Comparison of ENCODE assay signal across 25 cellular contexts in genomic region chr6:149477544-149477943, GRCh38. TPM values are rescaled to one million over a fixed set of nuclear protein-coding genes. Genes with fewer than 3 reads are reported as not detected.
A peak's percentile ranks its signal among the peaks of the same experiment; 100 is the strongest.
DNase-seq lines count a peak whose midpoint lies in the region; ATAC-seq and TF ChIP-seq lines count a peak whose summit lies in the region.
"Had no signal": no experiment of that assay in that cellular context is flagged by ENCODE, and none has a peak within 500 bp of the region (broad histone marks: within the 10 kb centered on the region; RNA-seq: fewer than 3 reads in every experiment).

No MANE protein-coding gene starts in this region.

- H3K4me3 Mint-ChIP-seq in activated CD4-positive, alpha-beta T cell treated with anti-CD3 and anti-CD28 coated beads, Interleukin-2, amount 10 ng/mL, durations not matched to agents 24 days and 14 days: peak overlapping the region; percentile 6
- H3K4me3 Mint-ChIP-seq in activated B cell treated with CpG ODN at 0.5 μM for 24 hours (peak overlapping the region; percentile 60), naive B cell (peak overlapping the region; percentile 12 to 79 (median 40))

- no peak overlapping the region for H3K4me3 ChIP-seq in GM12865 (ENCODE audit: low read depth, low read length)
- H3K4me3 ChIP-seq: lower lobe of right lung had no signal

- ATAC-seq in activated B cell treated with CpG ODN at 0.5 μM for 24 hours (ENCODE audit: low read depth) (no peak), naive B cell (ENCODE audit: low read depth in 2 of 2) (no peak), GM19397 (IDR thresholded peaks at IDR 0.05; ENCODE audit: unreplicated experiment) (no peak)
- ATAC-seq: lower lobe of right lung, PC-3, Right ventricle myocardium inferior, sciatic nerve had no signal

- TF ChIP-seq CTCF in GM12865 (IDR thresholded peaks at IDR 0.05; ENCODE audit: insufficient read depth, low read depth, low read length, missing control alignments) (no peak), activated B cell treated with CpG ODN at 0.5 μM for 24 hours (IDR thresholded peaks at IDR 0.05) (no peak)

- H3K27ac Mint-ChIP-seq in activated CD4-positive, alpha-beta T cell treated with anti-CD3 and anti-CD28 coated beads, Interleukin-2, amount 10 ng/mL, durations not matched to agents 24 days and 14 days: peak overlapping the region; percentile 79
- H3K27ac Mint-ChIP-seq in activated B cell treated with CpG ODN at 0.5 μM for 24 hours (peak overlapping the region; percentile 85), naive B cell (peak overlapping the region; percentile 83 to 99 (median 96))

- H3K27me3 Mint-ChIP-seq in activated CD4-positive, alpha-beta T cell treated with anti-CD3 and anti-CD28 coated beads, Interleukin-2, amount 10 ng/mL, durations not matched to agents 24 days and 14 days: no peaks in the 10 kb centered on the region
- H3K27me3 Mint-ChIP-seq in activated B cell treated with CpG ODN at 0.5 μM for 24 hours (no peaks in the 10 kb centered on the region), naive B cell (no peaks in the 10 kb centered on the region)

- CTCF ChIA-PET in activated B cell treated with CpG ODN at 0.5 μM for 24 hours (lab: Charles Lee): no interaction called here

- peaks cover 59% of the 10 kb centered on the region for H3K4me1 Mint-ChIP-seq in activated CD4-positive, alpha-beta T cell treated with anti-CD3 and anti-CD28 coated beads, Interleukin-2, amount 10 ng/mL, durations not matched to agents 24 days and 14 days
- H3K4me1 Mint-ChIP-seq in activated B cell treated with CpG ODN at 0.5 μM for 24 hours (peaks cover 96% of the 10 kb centered on the region), naive B cell (peaks cover 73 to 96% (median 91%) of the 10 kb centered on the region in 3 donors)

- intact Hi-C loops in activated CD4-positive, alpha-beta T cell treated with anti-CD3 and anti-CD28 coated beads, Interleukin-2, amount 10 ng/mL, durations not matched to agents 24 days and 14 days (cut with micrococcal nuclease): no loop called here
- intact Hi-C loops in activated B cell treated with CpG ODN at 0.5 μM for 24 hours (cut with micrococcal nuclease): no loop called here

- POLR2A ChIA-PET in activated B cell treated with CpG ODN at 0.5 μM for 24 hours (lab: Charles Lee): no interaction called here

- H3K9me3 Mint-ChIP-seq in activated CD4-positive, alpha-beta T cell treated with anti-CD3 and anti-CD28 coated beads, Interleukin-2, amount 10 ng/mL, durations not matched to agents 24 days and 14 days: no peaks in the 10 kb centered on the region
- no peaks in the 10 kb centered on the region for H3K9me3 Mint-ChIP-seq in activated B cell treated with CpG ODN at 0.5 μM for 24 hours
- H3K9me3 Mint-ChIP-seq in naive B cell: peaks cover 0 to 1% (median 0%) of the 10 kb centered on the region in 7 donors

- H3K36me3 Mint-ChIP-seq in activated CD4-positive, alpha-beta T cell treated with anti-CD3 and anti-CD28 coated beads, Interleukin-2, amount 10 ng/mL, durations not matched to agents 24 days and 14 days (ENCODE audit: low read depth): peaks cover 65% of the 10 kb centered on the region
- H3K36me3 Mint-ChIP-seq in activated B cell treated with CpG ODN at 0.5 μM for 24 hours (ENCODE audit: low read depth) (peaks cover 76% of the 10 kb centered on the region), naive B cell (peaks cover 0 to 13% of the 10 kb centered on the region in 2 donors)

- no peak for DNase-seq in activated CD4-positive, alpha-beta T cell treated with anti-CD3 and anti-CD28 coated beads, Interleukin-2, amount 10 ng/mL, durations not matched to agents 24 days and 14 days
- DNase-seq in activated CD4-positive, alpha-beta T cell treated with anti-CD3 and anti-CD28 coated beads for 1 hour: no peak
- DNase-seq in GM12865 (ENCODE audit: low read depth) (peak; percentile 46), activated B cell treated with CpG ODN at 0.5 μM for 24 hours (no peak), naive B cell (no peak)
- DNase-seq in stimulated activated CD4-positive, alpha-beta T cell treated with anti-CD3 and anti-CD28 coated beads, Interleukin-4, amount 100 ng/mL, for 4 hours: no peak
- no peak for DNase-seq in stimulated activated CD4-positive, alpha-beta T cell treated with anti-CD3 and anti-CD28 coated beads, Interleukin-12 subunit alpha, Interleukin-12 subunit beta, amount 100 ng/mL, for 4 hours
- DNase-seq: amniotic stem cell; Caco-2; DND-41; effector memory CD4-positive, alpha-beta T cell; erythroblast; head of caudate nucleus; IMR-90; lower lobe of right lung; NCI-H2081 treated with DMSO at 0.1 percent for 48 hours; NCI-H345; NCI-H82; PC-3; substantia nigra had no signal

RNA-seq across cellular contexts. Expression of gene ZC3H12D, which starts 7.3 kb away (rescaled TPM):
- 79.6 and 79.8 TPM in 2 replicates for total RNA-seq in activated CD4-positive, alpha-beta T cell treated with anti-CD3 and anti-CD28 coated beads, Interleukin-2, amount 10 ng/mL, durations not matched to agents 24 days and 14 days
- 184 and 225 TPM in 2 replicates for total RNA-seq in activated B cell treated with CpG ODN at 0.5 μM for 24 hours
- polyA plus RNA-seq in naive B cell (ENCODE audit: low read depth in 6 of 6): 1 to 10 TPM; 4.7 to 9.2 (median 7.3) TPM
- total RNA-seq: kidney epithelial cell, MCF 10A, PC-3 had no signal

Comparison
In these comparisons a context has a peak if more than half of its experiments do, and no peak if none do; other contexts are left out.
1. H3K4me3 Mint-ChIP-seq: peak in every context shown above with its lines; median percentile 60 in activated B cell treated with CpG ODN at 0.5 μM for 24 hours; 40 in naive B cell; 6 in activated CD4-positive, alpha-beta T cell treated with anti-CD3 and anti-CD28 coated beads, Interleukin-2, amount 10 ng/mL, durations not matched to agents 24 days and 14 days.